Comparison of ENCODE assay signal across 21 cellular contexts in genomic region chr4:4613641-4614286, GRCh38.
"Had no signal": no experiment of that assay in that cellular context is flagged by ENCODE, and none has a peak within 500 bp of the region (broad histone marks: within the 10 kb centered on the region; RNA-seq: fewer than 3 reads in every experiment).

No MANE protein-coding gene starts in this region.

- DNase-seq: activated CD4-positive, alpha-beta T cell treated with anti-CD3 and anti-CD28 coated beads for 1 hour; activated gamma-delta T cell; activated T-cell treated with anti-CD3 and anti-CD28 coated beads, Interleukin-2, amount 50 U/mL, for 72 hours; adrenal gland; cortex of kidney; erythroblast; midbrain; small intestine; stimulated activated CD4-positive, alpha-beta T cell treated with anti-CD3 and anti-CD28 coated beads, Interleukin-4, amount 100 ng/mL, for 1 hour; SW 1271; T-helper 2 cell; WERI-Rb-1 had no signal

- H3K9me3 ChIP-seq: adrenal gland, breast epithelium, prostate gland, right atrium auricular region had no signal

- H3K4me2 ChIP-seq: neural progenitor cell had no signal

- H3K4me1 ChIP-seq: adrenal gland, breast epithelium, neural progenitor cell, prostate gland, right atrium auricular region had no signal

- H3K27me3 ChIP-seq: adrenal gland, breast epithelium, neural progenitor cell, right atrium auricular region had no signal

- FAIRE-seq: astrocyte, endometrium, small intestine had no signal

- ATAC-seq: activated naive CD4-positive, alpha-beta T cell treated with anti-CD3 and anti-CD28 coated beads, Interleukin-2, amount 50 U/mL, for 72 hours; activated T-cell treated with anti-CD3 and anti-CD28 coated beads, Interleukin-2, amount 50 U/mL, for 72 hours; stimulated activated effector memory CD8-positive, alpha-beta T cell treated with anti-CD3 and anti-CD28 coated beads, Interleukin-12 subunit alpha, Interleukin-12 subunit beta, amount 100 ng/mL, for 72 hours had no signal

- H3K4me3 ChIP-seq: adrenal gland, breast epithelium, lung, neural progenitor cell, prostate gland, right atrium auricular region had no signal

- H3K36me3 ChIP-seq: adrenal gland, breast epithelium, neural progenitor cell, prostate gland, right atrium auricular region, WERI-Rb-1 had no signal

- H3K27ac ChIP-seq: adrenal gland, breast epithelium, neural progenitor cell, prostate gland, right atrium auricular region had no signal

- H3K9ac ChIP-seq: neural progenitor cell had no signal

- H2AFZ ChIP-seq: neural progenitor cell had no signal
